ENCODE assay signal across 8 cellular contexts in genomic region chr5:173451031-173451430, GRCh38.
DNase-seq lines count a peak whose midpoint lies in the region; ATAC-seq and TF ChIP-seq lines count a peak whose summit lies in the region.

No MANE protein-coding gene starts in this region.

- no peaks in the 10 kb centered on the region for H3K9me3 ChIP-seq in AG04450 (ENCODE audit: control insufficient read depth, insufficient read depth, low read length)
- no peaks in the 10 kb centered on the region for H3K9me3 ChIP-seq in OCI-LY1 (ENCODE audit: low read length)

- no peaks in the 10 kb centered on the region for H3K27me3 ChIP-seq in AG04450 (ENCODE audit: control insufficient read depth, insufficient read depth, low read length)
- no peaks in the 10 kb centered on the region for H3K27me3 ChIP-seq in OCI-LY1 (ENCODE audit: insufficient read depth, low read length)

- H4K20me1 ChIP-seq in OCI-LY1 (ENCODE audit: insufficient read depth, low read length): no peaks in the 10 kb centered on the region

- H3K4me1 ChIP-seq in OCI-LY1 (ENCODE audit: insufficient read depth, low read length, severe bottlenecking): no peaks in the 10 kb centered on the region

- TF ChIP-seq CTCF in AG04450 (IDR thresholded peaks at IDR 0.05; ENCODE audit: low read depth, low read length) (peak; percentile 30; the same call in 1 of the 2 replicates), GM13976 (IDR thresholded peaks at IDR 0.05; ENCODE audit: borderline replicate concordance, control extremely low read depth, extremely low read depth, insufficient read depth, missing control alignments) (peak; percentile 20), OCI-LY1 (IDR thresholded peaks at IDR 0.05; ENCODE audit: low read length) (peak; percentile 61), foreskin fibroblast (IDR thresholded peaks at IDR 0.05; ENCODE audit: low read depth, low read length) (peak; percentile 27)

- CTCF ChIA-PET in AG04450 (lab: Charles Lee): interaction anchor here (0.9 to 2.0 kb wide), 5 partner anchors 9 to 165 kb away, joined by 3 to 8 read pairs (median 3); no protein-coding TSS in a partner anchor

- H3K9me2 ChIP-seq in OCI-LY1 (ENCODE audit: low read depth, low read length): no peaks in the 10 kb centered on the region

- no peaks in the 10 kb centered on the region for H3K79me2 ChIP-seq in OCI-LY1 (ENCODE audit: insufficient read depth, low read length)

- no peak for ATAC-seq in GM19324 (IDR thresholded peaks at IDR 0.05; ENCODE audit: low FRiP score, unreplicated experiment)

- in situ Hi-C loops in GM13976 (cut with MboI; ENCODE audit: low sequenced_read_pairs, unreplicated experiment): no loop called here

- no peak overlapping the region for H3K9ac ChIP-seq in OCI-LY1 (ENCODE audit: low read length)

- no peak overlapping the region for H3K4me2 ChIP-seq in OCI-LY1 (ENCODE audit: low read length)

- H3K27ac ChIP-seq in AG04450 (ENCODE audit: low read depth, low read length) (no peak overlapping the region), OCI-LY1 (ENCODE audit: low read depth, low read length, poor library complexity, severe bottlenecking) (no peak overlapping the region)

- H3K36me3 ChIP-seq in OCI-LY1 (ENCODE audit: insufficient read depth, low read length): no peaks in the 10 kb centered on the region

- no peak overlapping the region for H2AFZ ChIP-seq in OCI-LY1 (ENCODE audit: low read length)

- DNase-seq in AG04450 (ENCODE audit: low read depth, low spot score): no peak
- peak; percentile 50 for DNase-seq in GM13976 (ENCODE audit: low spot score)
- peak in 1 of 2 donors; percentile 26 for DNase-seq in foreskin fibroblast
- DNase-seq in midbrain (lab: John Stamatoyannopoulos, UW): no peak
- DNase-seq in T1000 (lab: John Stamatoyannopoulos, UW): no peak
- DNase-seq in NOMO-1 treated with dmso at 0.1 percent for 144 hours (lab: John Stamatoyannopoulos, UW; ENCODE audit: unreplicated experiment): no peak

- H3K4me3 ChIP-seq in AG04450 (ENCODE audit: low read depth, low read length): no peak overlapping the region
- no peak overlapping the region for H3K4me3 ChIP-seq in OCI-LY1 (ENCODE audit: low read depth, low read length, poor library complexity, severe bottlenecking)
- H3K4me3 ChIP-seq in foreskin fibroblast (ENCODE audit: low read depth in 1 of 2, low read length in 2 of 2): no peak overlapping the region

- H3F3A ChIP-seq in OCI-LY1 (ENCODE audit: insufficient read depth, low read length): no peaks in the 10 kb centered on the region

- POLR2A ChIA-PET in AG04450 (lab: Yijun Ruan, JAX): interaction anchor here (1.5 kb wide), 1 partner anchor 24 kb away, joined by 3 read pairs; no protein-coding TSS in a partner anchor
